Comparison of ENCODE assay signal across 8 cellular contexts in the genomic region with DNA sequence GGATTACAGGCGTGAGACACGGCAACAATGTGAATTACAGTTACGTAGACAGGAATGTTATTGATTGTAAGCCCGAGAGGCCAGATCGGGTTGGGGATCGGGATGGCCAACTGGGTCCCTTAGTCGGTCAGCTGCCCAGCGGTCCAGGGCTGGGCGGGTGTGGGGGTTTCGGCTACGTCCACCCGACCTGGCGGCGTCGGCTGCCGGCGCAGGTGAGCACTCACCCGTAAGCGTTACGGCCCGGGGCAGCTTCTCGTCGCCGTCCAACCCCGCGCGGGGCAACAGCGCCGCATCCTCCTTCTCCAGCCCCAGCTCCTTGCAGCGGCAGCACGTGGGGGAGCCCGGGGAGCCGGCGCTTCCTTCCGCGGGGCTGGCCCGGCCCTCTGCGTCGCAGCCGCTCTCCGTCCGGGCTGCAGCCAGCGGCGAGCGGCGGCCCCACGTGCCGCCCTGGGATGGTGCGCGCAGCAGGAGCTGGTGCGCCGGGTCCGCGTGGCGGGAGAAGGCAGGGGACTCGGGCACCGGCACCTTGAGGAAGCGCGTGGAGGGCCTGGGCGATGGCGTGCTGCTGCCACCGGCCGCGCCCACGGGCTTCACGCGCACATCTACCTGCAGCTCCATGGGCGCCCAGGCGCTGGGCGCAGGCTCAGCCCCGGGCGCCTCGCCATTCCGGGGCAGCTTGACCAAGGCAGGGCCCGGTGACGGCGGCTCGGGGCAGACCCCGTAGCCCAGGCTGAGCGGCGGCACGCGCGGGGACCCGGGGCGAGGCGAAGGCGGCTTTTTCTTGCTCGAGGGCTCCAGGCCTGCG. TPM values are rescaled to one million over a fixed set of nuclear protein-coding genes. Genes with fewer than 3 reads are reported as not detected.
DNase-seq lines count a peak whose midpoint lies in the region; ATAC-seq and TF ChIP-seq lines count a peak whose summit lies in the region.

No MANE protein-coding gene starts in this region.

- H3K27ac ChIP-seq in HL-60 (replicated peaks), result no peak overlapping the region

- no TSS peak for BruUV-seq in MCF 10A (replicated peaks; lab: Mats Ljungman, UMichigan)

- no peaks in the 10 kb centered on the region for H3K27me3 Mint-ChIP-seq in MCF 10A (ENCODE audit: insufficient read depth, unreplicated experiment)
- H3K27me3 Mint-ChIP-seq in activated naive CD8-positive, alpha-beta T cell treated with anti-CD3 and anti-CD28 coated beads, Interleukin-2, amount 50 U/mL, for 24 hours, result peaks cover 47% of the 10 kb centered on the region
- H3K27me3 Mint-ChIP-seq in stimulated activated naive CD8-positive, alpha-beta T cell treated with anti-CD3 and anti-CD28 coated beads, Interleukin-15, Interleukin-2, amounts not matched to agents 100 ng/mL and 50 ng/mL, for 24 hours, result peaks cover 45% of the 10 kb centered on the region

- POLR2A ChIA-PET in MCF 10A (lab: Yijun Ruan, JAX), result interaction anchor here (1.0 kb wide), 1 partner anchor 32 kb away, joined by 3 read pairs; no protein-coding TSS in a partner anchor

- intact Hi-C loops in MCF 10A (cut with micrococcal nuclease), result no loop called here

- no peak overlapping the region for H3K4me3 Mint-ChIP-seq in MCF 10A (ENCODE audit: unreplicated experiment)
- peak overlapping the region; percentile 58 for H3K4me3 Mint-ChIP-seq in activated naive CD8-positive, alpha-beta T cell treated with anti-CD3 and anti-CD28 coated beads, Interleukin-2, amount 50 U/mL, for 24 hours
- peak overlapping the region; percentile 51 for H3K4me3 Mint-ChIP-seq in stimulated activated naive CD8-positive, alpha-beta T cell treated with anti-CD3 and anti-CD28 coated beads, Interleukin-15, Interleukin-2, amounts not matched to agents 100 ng/mL and 50 ng/mL, for 24 hours

- no peak overlapping the region for H3K27ac Mint-ChIP-seq in MCF 10A (ENCODE audit: low read depth, unreplicated experiment)
- no peak overlapping the region for H3K27ac Mint-ChIP-seq in activated naive CD8-positive, alpha-beta T cell treated with anti-CD3 and anti-CD28 coated beads, Interleukin-2, amount 50 U/mL, for 24 hours
- H3K27ac Mint-ChIP-seq in stimulated activated naive CD8-positive, alpha-beta T cell treated with anti-CD3 and anti-CD28 coated beads, Interleukin-15, Interleukin-2, amounts not matched to agents 100 ng/mL and 50 ng/mL, for 24 hours, result no peak overlapping the region

- H3K36me3 Mint-ChIP-seq in MCF 10A (ENCODE audit: insufficient read depth, unreplicated experiment), result no peaks in the 10 kb centered on the region
- no peaks in the 10 kb centered on the region for H3K36me3 Mint-ChIP-seq in activated naive CD8-positive, alpha-beta T cell treated with anti-CD3 and anti-CD28 coated beads, Interleukin-2, amount 50 U/mL, for 24 hours (ENCODE audit: low read depth)
- no peaks in the 10 kb centered on the region for H3K36me3 Mint-ChIP-seq in stimulated activated naive CD8-positive, alpha-beta T cell treated with anti-CD3 and anti-CD28 coated beads, Interleukin-15, Interleukin-2, amounts not matched to agents 100 ng/mL and 50 ng/mL, for 24 hours (ENCODE audit: low read depth)

- peak; percentile 9 to 25 for DNase-seq in T47D (ENCODE audit: low read depth in 1 of 2, low spot score in 1 of 2)
- DNase-seq in MCF 10A (ENCODE audit: unreplicated experiment), result no peak
- DNase-seq in HL-60 (ENCODE audit: low read depth in 1 of 2, low spot score in 1 of 2), result peak; percentile 6 to 22
- DNase-seq in activated naive CD8-positive, alpha-beta T cell treated with anti-CD3 and anti-CD28 coated beads, Interleukin-2, amount 50 U/mL, for 24 hours, result peak; percentile 16
- DNase-seq in kidney epithelial cell (ENCODE audit: low read depth), result no peak
- DNase-seq in DMS79 treated with DMSO at 0.1 percent for 48 hours (lab: John Stamatoyannopoulos, UW), result no peak

- CTCF ChIA-PET in MCF 10A (lab: Yijun Ruan, JAX), result no interaction called here

- no peaks in the 10 kb centered on the region for H3K4me1 Mint-ChIP-seq in MCF 10A (ENCODE audit: insufficient read depth, unreplicated experiment)
- H3K4me1 Mint-ChIP-seq in activated naive CD8-positive, alpha-beta T cell treated with anti-CD3 and anti-CD28 coated beads, Interleukin-2, amount 50 U/mL, for 24 hours, result peaks cover 6% of the 10 kb centered on the region
- H3K4me1 Mint-ChIP-seq in stimulated activated naive CD8-positive, alpha-beta T cell treated with anti-CD3 and anti-CD28 coated beads, Interleukin-15, Interleukin-2, amounts not matched to agents 100 ng/mL and 50 ng/mL, for 24 hours (ENCODE audit: low read depth), result peaks cover 3% of the 10 kb centered on the region

- no peaks in the 10 kb centered on the region for H3K36me3 ChIP-seq in kidney epithelial cell (ENCODE audit: control insufficient read depth, insufficient read depth, low read length)

- no peaks in the 10 kb centered on the region for H3K9me3 Mint-ChIP-seq in MCF 10A (ENCODE audit: unreplicated experiment)
- no peaks in the 10 kb centered on the region for H3K9me3 Mint-ChIP-seq in activated naive CD8-positive, alpha-beta T cell treated with anti-CD3 and anti-CD28 coated beads, Interleukin-2, amount 50 U/mL, for 24 hours
- no peaks in the 10 kb centered on the region for H3K9me3 Mint-ChIP-seq in stimulated activated naive CD8-positive, alpha-beta T cell treated with anti-CD3 and anti-CD28 coated beads, Interleukin-15, Interleukin-2, amounts not matched to agents 100 ng/mL and 50 ng/mL, for 24 hours

- no peak overlapping the region; the same call in 1 of the 2 replicates for H3K4me3 ChIP-seq in HL-60 (replicated peaks; ENCODE audit: insufficient read depth, low read length)
- H3K4me3 ChIP-seq in kidney epithelial cell (ENCODE audit: low read depth, low read length), result peak overlapping the region; percentile 26

- peaks cover 24% of the 10 kb centered on the region for H3K27me3 ChIP-seq in HL-60 (ENCODE audit: insufficient read depth, poor library complexity, severe bottlenecking)
- H3K27me3 ChIP-seq in kidney epithelial cell (ENCODE audit: control insufficient read depth, insufficient read depth, low read length), result peaks cover 38% of the 10 kb centered on the region

- TF ChIP-seq CTCF in MCF 10A (IDR thresholded peaks at IDR 0.05; ENCODE audit: unreplicated experiment) (no peak), HL-60 (IDR thresholded peaks at IDR 0.05; ENCODE audit: insufficient read depth, low read length) (no peak), kidney epithelial cell (IDR thresholded peaks at IDR 0.05; ENCODE audit: insufficient read depth, low read length, poor library complexity, severe bottlenecking) (no peak)

- in situ Hi-C loops in T47D (cut with HindIII; ENCODE audit: low pct_unique_long_range_greater_than_20kb, low sequenced_read_pairs), result no loop called here

- ATAC-seq in activated naive CD8-positive, alpha-beta T cell treated with anti-CD3 and anti-CD28 coated beads, Interleukin-2, amount 50 U/mL, for 24 hours, result peak; percentile 27
- no peak for ATAC-seq in GM21423 (IDR thresholded peaks at IDR 0.05; ENCODE audit: unreplicated experiment)

RNA-seq across cellular contexts. Expression of a gene that starts 0.6 kb away (rescaled TPM):
- 0.19 TPM in 1 of 2 replicates, not detected in the other for total RNA-seq in MCF 10A (2022)
- total RNA-seq in kidney epithelial cell, result 2.3 and 2.5 TPM in 2 replicates

RNA-seq across cellular contexts. Expression of a gene that starts 40.6 kb away (rescaled TPM):
- total RNA-seq in MCF 10A (2022) (not detected in 2 replicates), kidney epithelial cell (not detected in 2 replicates)

Comparison
In these comparisons a context has a peak if more than half of its experiments do, and no peak if none do; other contexts are left out.
1. DNase-seq: peak in T47D (2 of 2), HL-60 (2 of 2) and activated naive CD8-positive, alpha-beta T cell treated with anti-CD3 and anti-CD28 coated beads, Interleukin-2, amount 50 U/mL, for 24 hours (single experiment); none in MCF 10A (single experiment), kidney epithelial cell (single experiment) and DMS79 treated with DMSO at 0.1 percent for 48 hours (single experiment).